In the genomic region with DNA sequence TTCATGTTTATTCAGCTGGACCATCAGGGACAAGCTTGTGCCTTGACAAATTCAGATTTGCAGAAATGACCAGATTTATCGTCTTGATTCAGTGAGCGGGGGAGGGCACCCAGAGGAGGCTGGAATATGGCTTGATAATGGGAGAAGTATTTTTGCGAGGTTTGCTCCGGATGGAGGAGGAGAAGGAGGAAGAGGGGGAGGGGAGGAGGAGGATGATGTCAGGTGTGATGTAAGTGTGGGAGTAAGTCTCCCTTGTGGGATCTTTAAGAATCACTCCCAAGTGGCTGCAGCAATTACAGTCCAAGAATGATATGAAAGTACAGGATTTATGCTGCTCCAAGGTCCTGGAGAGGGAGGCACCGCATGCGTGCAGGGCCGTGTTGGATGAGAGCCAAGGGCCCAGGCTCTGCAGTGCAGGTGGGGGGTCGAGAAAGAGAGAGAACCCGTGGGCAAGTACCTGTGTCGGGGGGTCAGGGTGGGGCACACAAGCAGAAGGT, we compare ENCODE assay signal across 19 cellular contexts. TPM values are rescaled to one million over a fixed set of nuclear protein-coding genes. Genes with fewer than 3 reads are reported as not detected.
DNase-seq lines count a peak whose midpoint lies in the region; ATAC-seq and TF ChIP-seq lines count a peak whose summit lies in the region.
"Had no signal": no experiment of that assay in that cellular context is flagged by ENCODE, and none has a peak within 500 bp of the region (broad histone marks: within the 10 kb centered on the region; RNA-seq: fewer than 3 reads in every experiment).

No MANE protein-coding gene starts in this region.

- no peak overlapping the region for H2BK120ac ChIP-seq in IMR-90 (ENCODE audit: low read depth, low read length)

- CTCF ChIA-PET in IMR-90 (lab: Yijun Ruan, JAX), result no interaction called here

- no peak for TF ChIP-seq CTCF in IMR-90 (conservative IDR thresholded peaks at IDR 0.05; ENCODE audit: low read depth, low read length)
- no peak for TF ChIP-seq CTCF in endodermal cell (conservative IDR thresholded peaks at IDR 0.05)
- TF ChIP-seq CTCF in nephron progenitor cell (IDR thresholded peaks at IDR 0.05), result no peak
- TF ChIP-seq CTCF in colonic mucosa (IDR thresholded peaks at IDR 0.05), result no peak

- H3K4me3 Mint-ChIP-seq in endodermal cell (no peak overlapping the region), nephron progenitor cell (peak overlapping the region; percentile 57)
- no peak overlapping the region for H3K4me3 Mint-ChIP-seq in T-helper 2 cell treated with Interferon-gamma antibody and Interleukin-4, amounts not matched to agents 5 μg/mL and 100 μg/mL, for 36 hours
- H3K4me3 Mint-ChIP-seq: activated naive CD4-positive, alpha-beta T cell treated with anti-CD3 and anti-CD28 coated beads, Interleukin-2, amount 50 U/mL, for 24 hours; B cell; stimulated activated effector memory CD8-positive, alpha-beta T cell treated with anti-CD3 and anti-CD28 coated beads, Interleukin-12 subunit alpha, Interleukin-12 subunit beta, amount 100 ng/mL, for 72 hours; T-cell had no signal

- H2BK20ac ChIP-seq in IMR-90 (ENCODE audit: low read depth, low read length), result no peak overlapping the region

- POLR2A ChIA-PET in IMR-90 (lab: Charles Lee; ENCODE audit: unreplicated experiment), result no interaction called here

- no peaks in the 10 kb centered on the region for H3K27me3 Mint-ChIP-seq in endodermal cell (ENCODE audit: insufficient read depth)
- H3K27me3 Mint-ChIP-seq in nephron progenitor cell (ENCODE audit: low read depth, poor library complexity), result no peaks in the 10 kb centered on the region
- H3K27me3 Mint-ChIP-seq in T-helper 2 cell treated with Interferon-gamma antibody and Interleukin-4, amounts not matched to agents 5 μg/mL and 100 μg/mL, for 36 hours (ENCODE audit: low read depth), result no peaks in the 10 kb centered on the region
- H3K27me3 Mint-ChIP-seq: activated naive CD4-positive, alpha-beta T cell treated with anti-CD3 and anti-CD28 coated beads, Interleukin-2, amount 50 U/mL, for 24 hours; B cell; T-cell had no signal

- dilution Hi-C loops in IMR-90 (cut with HindIII; ENCODE audit: low sequenced_read_pairs, unreplicated experiment), result no loop called here

- H4K91ac ChIP-seq in IMR-90 (ENCODE audit: insufficient read depth, low read depth, low read length), result no peak overlapping the region

- peaks cover 47 to 80% of the 10 kb centered on the region in 2 experiments for H3K79me1 ChIP-seq in IMR-90 (ENCODE audit: low read depth in 1 of 2, low read length in 2 of 2)

- no peak overlapping the region for H3K4me3 ChIP-seq in IMR-90 (ENCODE audit: insufficient read depth, low read depth, low read length)
- H3K4me3 ChIP-seq in endodermal cell (ENCODE audit: low read length), result no peak overlapping the region
- H3K4me3 ChIP-seq in colonic mucosa, result no peak overlapping the region
- H3K4me3 ChIP-seq: MG63 had no signal

- intact Hi-C loops in IMR-90 (cut with micrococcal nuclease) (no loop called here), colonic mucosa (cut with DNase I) (loop anchor here (10.0 kb wide), 1 partner anchor 132 kb away; no protein-coding TSS in a partner anchor)

- in situ Hi-C loops in IMR-90 (cut with MboI; ENCODE audit: low sequenced_read_pairs), result no loop called here

- 88% methylated on average over 5 of the region's 10 CpGs; no CpG with 5 or more reads in 1 of the 2 experiments for WGBS in IMR-90 (ENCODE audit: extremely low coverage in 2 of 2, insufficient read length in 1 of 2), 2 experiments
- 88 to 94% methylated on average over 8 to 10 of the region's 10 CpGs for WGBS in endodermal cell (ENCODE audit: insufficient coverage in 1 of 2, insufficient read length in 1 of 2), 2 experiments

- no peak overlapping the region for H4K8ac ChIP-seq in IMR-90 (ENCODE audit: low read depth in 2 of 2, low read length in 2 of 2)

- no peaks in the 10 kb centered on the region for H3K9me3 Mint-ChIP-seq in endodermal cell
- no peaks in the 10 kb centered on the region for H3K9me3 Mint-ChIP-seq in nephron progenitor cell
- no peaks in the 10 kb centered on the region for H3K9me3 Mint-ChIP-seq in T-helper 2 cell treated with Interferon-gamma antibody and Interleukin-4, amounts not matched to agents 5 μg/mL and 100 μg/mL, for 36 hours
- H3K9me3 Mint-ChIP-seq: activated naive CD4-positive, alpha-beta T cell treated with anti-CD3 and anti-CD28 coated beads, Interleukin-2, amount 50 U/mL, for 24 hours; neural crest cell; stimulated activated effector memory CD8-positive, alpha-beta T cell treated with anti-CD3 and anti-CD28 coated beads, Interleukin-12 subunit alpha, Interleukin-12 subunit beta, amount 100 ng/mL, for 72 hours; T-cell had no signal

- no TSS peak for BruUV-seq in IMR-90 (replicated peaks; lab: Mats Ljungman, UMichigan)

- no peak overlapping the region for H3K18ac ChIP-seq in IMR-90 (ENCODE audit: low read depth, low read length)

- H3K27ac Mint-ChIP-seq in endodermal cell, result peak overlapping the region; percentile 67
- H3K27ac Mint-ChIP-seq in nephron progenitor cell, result peak overlapping the region; percentile 93
- no peak overlapping the region for H3K27ac Mint-ChIP-seq in T-helper 2 cell treated with Interferon-gamma antibody and Interleukin-4, amounts not matched to agents 5 μg/mL and 100 μg/mL, for 36 hours
- H3K27ac Mint-ChIP-seq: activated naive CD4-positive, alpha-beta T cell treated with anti-CD3 and anti-CD28 coated beads, Interleukin-2, amount 50 U/mL, for 24 hours; B cell; stimulated activated effector memory CD8-positive, alpha-beta T cell treated with anti-CD3 and anti-CD28 coated beads, Interleukin-12 subunit alpha, Interleukin-12 subunit beta, amount 100 ng/mL, for 72 hours; T-cell had no signal

- H3K56ac ChIP-seq in IMR-90 (ENCODE audit: extremely low read depth, insufficient read depth, low read length), result no peak overlapping the region

- no peak overlapping the region for H2AK9ac ChIP-seq in IMR-90 (replicated peaks; ENCODE audit: low read depth, low read length, poor library complexity)

- H3K9me1 ChIP-seq in IMR-90 (ENCODE audit: insufficient read depth, low read length), result peaks cover 21% of the 10 kb centered on the region

- H3K9ac ChIP-seq in IMR-90 (ENCODE audit: low read depth, low read length) (no peak overlapping the region), endodermal cell (ENCODE audit: extremely low read depth, low read length, poor library complexity, severe bottlenecking) (no peak overlapping the region), colonic mucosa (ENCODE audit: low read depth in 2 of 2, low read length in 2 of 2) (no peak overlapping the region)

- TF ChIP-seq POLR2A in IMR-90 (IDR thresholded peaks at IDR 0.05; ENCODE audit: low read depth, low read length), result no peak

- no peak for ATAC-seq in IMR-90 (ENCODE audit: low read depth)
- no peak for ATAC-seq in HG02938 (IDR thresholded peaks at IDR 0.05; ENCODE audit: unreplicated experiment)
- ATAC-seq: esophagus mucosa; HepG2; stimulated activated effector memory CD8-positive, alpha-beta T cell treated with anti-CD3 and anti-CD28 coated beads, Interleukin-12 subunit alpha, Interleukin-12 subunit beta, amount 100 ng/mL, for 72 hours; T-cell had no signal

- H3K27ac ChIP-seq in IMR-90 (ENCODE audit: insufficient read depth, low read length) (no peak overlapping the region), endodermal cell (ENCODE audit: low read depth, low read length) (no peak overlapping the region), colonic mucosa (no peak overlapping the region)

- DNase-seq in EL (peak; percentile 66), IMR-90 (peak; percentile 28), endodermal cell (no peak), nephron progenitor cell (no peak), colonic mucosa (no peak)
- no peak for DNase-seq in T-helper 2 cell treated with Interferon-gamma antibody and Interleukin-4, amounts not matched to agents 5 μg/mL and 100 μg/mL, for 36 hours (ENCODE audit: low spot score)
- DNase-seq in activated naive CD4-positive, alpha-beta T cell (lab: John Stamatoyannopoulos, UW), result no peak
- DNase-seq: activated CD4-positive, alpha-beta T cell treated with anti-CD3 and anti-CD28 coated beads, Interleukin-2, amount 50 U/mL, for 4 hours; kidney; MG63; NCI-H187; T-cell had no signal

- no peak overlapping the region for H2AK5ac ChIP-seq in IMR-90 (ENCODE audit: low read depth, low read length)

- H3K4me2 ChIP-seq in IMR-90 (ENCODE audit: low read depth, low read length), result no peak overlapping the region

- H3K14ac ChIP-seq in IMR-90 (replicated peaks; ENCODE audit: low read depth, low read length), result no peak overlapping the region

- TF ChIP-seq RAD21 in IMR-90 (IDR thresholded peaks at IDR 0.05; ENCODE audit: low read length), result no peak

- H3K23ac ChIP-seq in IMR-90 (ENCODE audit: low read depth, low read length), result no peak overlapping the region

- H3K4ac ChIP-seq in IMR-90 (ENCODE audit: low read depth, low read length), result no peak overlapping the region

- H3K4me1 Mint-ChIP-seq in endodermal cell (peaks cover 50% of the 10 kb centered on the region), nephron progenitor cell (peaks cover 63% of the 10 kb centered on the region)
- peaks cover 7% of the 10 kb centered on the region for H3K4me1 Mint-ChIP-seq in T-helper 2 cell treated with Interferon-gamma antibody and Interleukin-4, amounts not matched to agents 5 μg/mL and 100 μg/mL, for 36 hours (ENCODE audit: low read depth)

- peaks cover 14% of the 10 kb centered on the region for H4K20me1 ChIP-seq in IMR-90 (ENCODE audit: insufficient read depth, low read length)

- H3K27me3 ChIP-seq in IMR-90 (ENCODE audit: control insufficient read depth, insufficient read depth, low read length) (no peaks in the 10 kb centered on the region), endodermal cell (ENCODE audit: control insufficient read depth, insufficient read depth, low read length, poor library complexity, severe bottlenecking) (no peaks in the 10 kb centered on the region), colonic mucosa (no peaks in the 10 kb centered on the region)
- H3K27me3 ChIP-seq: MG63 had no signal

- no peak overlapping the region for H2AFZ ChIP-seq in IMR-90 (replicated peaks; ENCODE audit: low read length, poor library complexity)

- no peak overlapping the region for H2BK5ac ChIP-seq in IMR-90 (ENCODE audit: low read depth, low read length, poor library complexity, severe bottlenecking)

- H3K36me3 Mint-ChIP-seq in endodermal cell (ENCODE audit: low read depth), result peaks cover 62% of the 10 kb centered on the region
- H3K36me3 Mint-ChIP-seq in nephron progenitor cell (ENCODE audit: low read depth), result peaks cover 68% of the 10 kb centered on the region
- no peaks in the 10 kb centered on the region for H3K36me3 Mint-ChIP-seq in T-helper 2 cell treated with Interferon-gamma antibody and Interleukin-4, amounts not matched to agents 5 μg/mL and 100 μg/mL, for 36 hours (ENCODE audit: low read depth)
- H3K36me3 Mint-ChIP-seq: activated naive CD4-positive, alpha-beta T cell treated with anti-CD3 and anti-CD28 coated beads, Interleukin-2, amount 50 U/mL, for 24 hours; stimulated activated effector memory CD8-positive, alpha-beta T cell treated with anti-CD3 and anti-CD28 coated beads, Interleukin-12 subunit alpha, Interleukin-12 subunit beta, amount 100 ng/mL, for 72 hours; T-cell had no signal

- no peak overlapping the region; the same call in 1 of the 2 replicates for H4K5ac ChIP-seq in IMR-90 (ENCODE audit: low read depth, low read length)

- H3K36me3 ChIP-seq in IMR-90 (ENCODE audit: control insufficient read depth, insufficient read depth, low read length) (peaks cover 11% of the 10 kb centered on the region; the same call in 1 of the 2 replicates), endodermal cell (ENCODE audit: control insufficient read depth, insufficient read depth, low read length) (peaks cover 28% of the 10 kb centered on the region), colonic mucosa (no peaks in the 10 kb centered on the region)

- H3K4me1 ChIP-seq in IMR-90 (ENCODE audit: control insufficient read depth, insufficient read depth, low read length), result peaks cover 10% of the 10 kb centered on the region
- peaks cover 9% of the 10 kb centered on the region for H3K4me1 ChIP-seq in endodermal cell (ENCODE audit: control insufficient read depth, insufficient read depth, low read length)
- peaks cover 6% of the 10 kb centered on the region for H3K4me1 ChIP-seq in colonic mucosa

- H2BK15ac ChIP-seq in IMR-90 (ENCODE audit: low read depth, low read length), result no peak overlapping the region

- H3K9me3 ChIP-seq in IMR-90 (ENCODE audit: control insufficient read depth, insufficient read depth, low read length) (no peaks in the 10 kb centered on the region), endodermal cell (ENCODE audit: control insufficient read depth, low read length) (no peaks in the 10 kb centered on the region), colonic mucosa (no peaks in the 10 kb centered on the region)
- H3K9me3 ChIP-seq: MG63 had no signal

RNA-seq across cellular contexts. Expression of gene ZNF496, which starts 5.6 kb away (rescaled TPM):
- total RNA-seq in IMR-90 (2012; rRNA removed) (8.9 and 11.7 TPM in 2 replicates), endodermal cell (10 to 100 TPM; 63.5 to 65.6 TPM), colonic mucosa (10 to 100 TPM; 11.7 to 15.6 TPM)
- polyA plus RNA-seq in IMR-90 (2012; rRNA removed), result 16.2 and 17.1 TPM in 2 replicates
- 13.7 and 15.5 TPM in 2 replicates for polyA plus RNA-seq in IMR-90 (2012; cell fraction: cytosol; rRNA removed)
- 22.8 and 27.3 TPM in 2 replicates for polyA plus RNA-seq in IMR-90 (2012; cell fraction: nucleus; rRNA removed; ENCODE audit: low replicate concordance)
- 45.9 TPM for polyA plus RNA-seq in endodermal cell (2013, experiment 1 of 2)
- polyA plus RNA-seq in endodermal cell (2013, experiment 2 of 2), result 37.8 TPM

Comparison
In these comparisons a context has a peak if more than half of its experiments do, and no peak if none do; other contexts are left out.
1. DNase-seq: peak in EL (single experiment) and IMR-90 (single experiment); none in endodermal cell (single experiment), nephron progenitor cell (single experiment), colonic mucosa (single experiment), T-helper 2 cell treated with Interferon-gamma antibody and Interleukin-4, amounts not matched to agents 5 μg/mL and 100 μg/mL, for 36 hours (single experiment) and activated naive CD4-positive, alpha-beta T cell (0 of 4).